In the genomic region with DNA sequence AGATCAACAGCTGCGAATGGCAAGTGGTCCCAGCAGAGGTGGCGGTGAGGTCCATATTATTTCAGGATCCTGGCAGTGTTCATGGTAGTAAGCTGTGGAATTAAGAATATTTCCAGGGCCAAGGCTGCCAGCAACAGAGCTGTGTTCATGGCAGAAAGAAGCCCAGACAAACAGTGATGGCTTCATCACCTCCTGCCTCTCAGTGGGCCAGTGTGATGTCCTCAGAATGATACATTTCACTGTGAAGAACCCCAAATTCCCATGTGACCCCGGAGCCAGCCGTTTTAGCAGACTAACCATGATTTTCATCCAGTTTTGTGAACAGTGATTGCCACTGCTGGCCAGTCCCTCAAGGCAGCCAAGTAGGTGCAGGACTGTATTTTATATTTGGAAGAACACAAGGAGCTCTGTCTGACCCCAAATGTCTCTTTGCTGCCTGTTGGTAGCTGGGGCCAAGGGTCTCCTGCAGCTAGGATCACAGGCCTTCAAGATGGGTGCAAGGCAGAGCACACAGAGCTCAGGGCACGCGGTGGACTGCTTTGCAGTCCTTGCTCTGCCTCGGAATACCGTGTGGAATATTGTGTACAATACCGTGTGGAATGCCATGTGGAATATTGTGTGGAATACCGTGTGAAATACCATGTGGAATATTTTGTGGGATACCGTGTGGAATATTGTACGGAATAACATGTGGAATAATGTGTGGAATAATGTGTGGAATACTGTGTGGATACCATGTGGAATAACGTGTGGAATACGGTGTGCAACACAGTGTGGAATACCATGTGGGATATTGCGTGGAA, we compare ENCODE assay signal across 10 cellular contexts.
DNase-seq lines count a peak whose midpoint lies in the region; ATAC-seq and TF ChIP-seq lines count a peak whose summit lies in the region.
"Had no signal": no experiment of that assay in that cellular context is flagged by ENCODE, and none has a peak within 500 bp of the region (broad histone marks: within the 10 kb centered on the region; RNA-seq: fewer than 3 reads in every experiment).

No MANE protein-coding gene starts in this region.

- no peak overlapping the region for H3K4me3 Mint-ChIP-seq in CD4-positive, alpha-beta T cell
- peak overlapping the region in 1 of 2 donors; percentile 63 for H3K4me3 Mint-ChIP-seq in activated T-cell treated with anti-CD3 and anti-CD28 coated beads, Interleukin-2, amount 50 U/mL, for 72 hours
- H3K4me3 Mint-ChIP-seq in H9, result no peak overlapping the region
- no peak overlapping the region for H3K4me3 Mint-ChIP-seq in nephron progenitor cell

- H3K9me3 Mint-ChIP-seq in CD4-positive, alpha-beta T cell, result no peaks in the 10 kb centered on the region
- peaks cover 23 to 32% of the 10 kb centered on the region in 2 donors for H3K9me3 Mint-ChIP-seq in activated T-cell treated with anti-CD3 and anti-CD28 coated beads, Interleukin-2, amount 50 U/mL, for 72 hours
- H3K9me3 Mint-ChIP-seq in H9 (peaks cover 34 to 40% of the 10 kb centered on the region in 2 experiments), nephron progenitor cell (peaks cover 55% of the 10 kb centered on the region)

- no peaks in the 10 kb centered on the region; the same call in 1 of the 2 replicates for H3K9me2 ChIP-seq in Karpas-422 (replicated peaks; ENCODE audit: insufficient read depth, low read length)

- H4K8ac ChIP-seq in H9 (replicated peaks; ENCODE audit: insufficient read length, low read depth, low read length), result no peak overlapping the region

- no peaks in the 10 kb centered on the region for H3K27me3 ChIP-seq in CD4-positive, alpha-beta T cell (ENCODE audit: control insufficient read depth, insufficient read depth, low read length)
- H3K27me3 ChIP-seq in Karpas-422 (ENCODE audit: low read length) (no peaks in the 10 kb centered on the region), spleen (replicated peaks in 1 of 7) (no peaks in the 10 kb centered on the region), H9 (ENCODE audit: insufficient read depth, low read length) (no peaks in the 10 kb centered on the region)

- no peaks in the 10 kb centered on the region for H3K9me3 ChIP-seq in CD4-positive, alpha-beta T cell (ENCODE audit: control insufficient read depth, low read length)
- H3K9me3 ChIP-seq in Karpas-422 (ENCODE audit: low read length) (peaks cover 12% of the 10 kb centered on the region; the same call in 1 of the 2 replicates), spleen (no peaks in the 10 kb centered on the region), H9 (ENCODE audit: control insufficient read depth, low read depth, low read length) (no peaks in the 10 kb centered on the region)

- H2AK5ac ChIP-seq in H9 (ENCODE audit: insufficient read length, low read length), result no peak overlapping the region

- no peak overlapping the region for H2BK15ac ChIP-seq in H9 (ENCODE audit: low read depth, low read length)

- H4K91ac ChIP-seq in H9 (ENCODE audit: insufficient read length, low read depth, low read length), result no peak overlapping the region

- no peak overlapping the region for H3T11ph ChIP-seq in H9 (ENCODE audit: low read length)

- H2BK12ac ChIP-seq in H9 (ENCODE audit: insufficient read length, low read depth, low read length), result no peak overlapping the region

- no peaks in the 10 kb centered on the region for H3K79me2 ChIP-seq in Karpas-422 (ENCODE audit: low read length)
- no peaks in the 10 kb centered on the region for H3K79me2 ChIP-seq in H9 (ENCODE audit: insufficient read depth, low read length)

- CTCF ChIA-PET in CD4-positive, alpha-beta T cell (lab: Charles Lee), result no interaction called here

- H2BK5ac ChIP-seq in H9 (ENCODE audit: insufficient read length, low read length), result no peak overlapping the region

- H2AFZ ChIP-seq in Karpas-422 (ENCODE audit: low read length) (no peak overlapping the region), H9 (ENCODE audit: low read length) (no peak overlapping the region)

- H3K27ac ChIP-seq in CD4-positive, alpha-beta T cell (ENCODE audit: low read depth, low read length), result no peak overlapping the region
- H3K27ac ChIP-seq in Karpas-422 (ENCODE audit: low read length) (no peak overlapping the region), spleen (no peak overlapping the region), H9 (ENCODE audit: insufficient read length, low read depth, low read length) (no peak overlapping the region)

- ATAC-seq in CD4-positive, alpha-beta T cell (ENCODE audit: poor library complexity), result peak; percentile 42
- ATAC-seq in activated T-cell treated with anti-CD3 and anti-CD28 coated beads, Interleukin-2, amount 50 U/mL, for 72 hours (replicated peaks in 1 of 2), result peak; percentile 71 to 83
- ATAC-seq in HG02678 (IDR thresholded peaks at IDR 0.05; ENCODE audit: unreplicated experiment), result no peak

- H3K4me1 ChIP-seq in Karpas-422 (ENCODE audit: low read length), result peaks cover 30% of the 10 kb centered on the region
- H3K4me1 ChIP-seq in spleen, result peaks cover 19 to 46% (median 31%) of the 10 kb centered on the region in 6 donors
- H3K4me1 ChIP-seq in H9 (ENCODE audit: insufficient read depth, low read length), result 0 out of 2 replicates have a peak, but pooled peaks cover 2% of the 10 kb centered on the region

- no peaks in the 10 kb centered on the region; the same call in 1 of the 2 replicates for H4K20me1 ChIP-seq in Karpas-422 (ENCODE audit: insufficient read depth, low read depth, low read length)
- no peaks in the 10 kb centered on the region for H4K20me1 ChIP-seq in H9 (ENCODE audit: control insufficient read depth, insufficient read depth, insufficient read length)

- H3K4me2 ChIP-seq in Karpas-422 (ENCODE audit: low read depth, low read length, poor library complexity, severe bottlenecking), result no peak overlapping the region
- H3K4me2 ChIP-seq in H9 (ENCODE audit: insufficient read depth, insufficient read length, low read length), result no peak overlapping the region

- intact Hi-C loops in CD4-positive, alpha-beta T cell (cut with DNase I, micrococcal nuclease), result no loop called here
- intact Hi-C loops in spleen (cut with DNase I; ENCODE audit: low total_unique reads), result no loop called here

- H3K9ac ChIP-seq in Karpas-422 (ENCODE audit: low read length) (no peak overlapping the region), H9 (ENCODE audit: extremely low read depth, insufficient read length, low read length) (no peak overlapping the region)

- TF ChIP-seq CTCF in CD4-positive, alpha-beta T cell (IDR thresholded peaks at IDR 0.05), result no peak
- TF ChIP-seq CTCF in spleen (IDR thresholded peaks at IDR 0.05 in 8 of 11, conservative IDR thresholded peaks at IDR 0.05 in 3 of 11) (no peak), H9 (conservative IDR thresholded peaks at IDR 0.05) (no peak), nephron progenitor cell (IDR thresholded peaks at IDR 0.05) (no peak)

- H3K23ac ChIP-seq in H9 (ENCODE audit: insufficient read length, low read depth, low read length), result no peak overlapping the region

- H3K4me3 ChIP-seq in Karpas-422 (ENCODE audit: low read length), result no peak overlapping the region
- H3K4me3 ChIP-seq in spleen, result no peak overlapping the region

- H3K27ac Mint-ChIP-seq in CD4-positive, alpha-beta T cell, result peak overlapping the region; percentile 72
- H3K27ac Mint-ChIP-seq in activated T-cell treated with anti-CD3 and anti-CD28 coated beads, Interleukin-2, amount 50 U/mL, for 72 hours, result peak overlapping the region; percentile 97
- H3K27ac Mint-ChIP-seq in H9 (peak overlapping the region in 1 of 3 experiments; percentile 53; a peak in 1 of 7 replicates), nephron progenitor cell (no peak overlapping the region)

- 93 to 97% (median 93%) methylated on average over 15 of the region's 15 CpGs for WGBS in spleen, 5 donors
- no CpG with 5 or more reads among the region's 15 CpGs for WGBS in H9 (ENCODE audit: extremely low coverage, insufficient read length, low lambda C conversion rate)

- H2BK20ac ChIP-seq in H9 (ENCODE audit: low read depth, low read length, poor library complexity, severe bottlenecking), result no peak overlapping the region

- no peak overlapping the region for H3K18ac ChIP-seq in H9 (ENCODE audit: insufficient read length, low read depth, low read length)

- H3K4me1 Mint-ChIP-seq in CD4-positive, alpha-beta T cell (ENCODE audit: low read depth), result no peaks in the 10 kb centered on the region
- peaks cover 9% of the 10 kb centered on the region for H3K4me1 Mint-ChIP-seq in activated T-cell treated with anti-CD3 and anti-CD28 coated beads, Interleukin-2, amount 50 U/mL, for 72 hours (ENCODE audit: low read depth)
- peaks cover 12 to 18% of the 10 kb centered on the region in 2 experiments for H3K4me1 Mint-ChIP-seq in H9
- peaks cover 51% of the 10 kb centered on the region for H3K4me1 Mint-ChIP-seq in nephron progenitor cell

- H3K79me1 ChIP-seq in H9 (ENCODE audit: insufficient read depth, low read depth, low read length, poor library complexity, severe bottlenecking), result no peaks in the 10 kb centered on the region

- no peaks in the 10 kb centered on the region for H3K27me3 Mint-ChIP-seq in CD4-positive, alpha-beta T cell
- no peaks in the 10 kb centered on the region for H3K27me3 Mint-ChIP-seq in activated T-cell treated with anti-CD3 and anti-CD28 coated beads, Interleukin-2, amount 50 U/mL, for 72 hours (ENCODE audit: low read depth)
- H3K27me3 Mint-ChIP-seq in H9 (ENCODE audit: low read depth), result no peaks in the 10 kb centered on the region; the same call in 1 of the 2 replicates
- H3K27me3 Mint-ChIP-seq in nephron progenitor cell (ENCODE audit: low read depth, poor library complexity), result peaks cover 3% of the 10 kb centered on the region

- H3K36me3 ChIP-seq in Karpas-422 (ENCODE audit: insufficient read depth, low read length) (no peaks in the 10 kb centered on the region), spleen (no peaks in the 10 kb centered on the region)

- POLR2A ChIA-PET in CD4-positive, alpha-beta T cell (lab: Charles Lee), result interaction anchor here (0.6 kb wide), 1 partner anchor 73 kb away, joined by 3 read pairs; no protein-coding TSS in a partner anchor

- H3K56ac ChIP-seq in H9 (ENCODE audit: insufficient read length, low read depth, low read length), result no peak overlapping the region

- H3K14ac ChIP-seq in H9 (ENCODE audit: insufficient read depth, low read length), result no peak overlapping the region

- H3K4ac ChIP-seq in H9 (ENCODE audit: low read depth, low read length), result no peak overlapping the region

- H3K36me3 Mint-ChIP-seq in CD4-positive, alpha-beta T cell (ENCODE audit: low read depth), result peaks cover 6% of the 10 kb centered on the region
- peaks cover 2 to 16% of the 10 kb centered on the region in 2 donors for H3K36me3 Mint-ChIP-seq in activated T-cell treated with anti-CD3 and anti-CD28 coated beads, Interleukin-2, amount 50 U/mL, for 72 hours (ENCODE audit: insufficient read depth in 2 of 2)
- H3K36me3 Mint-ChIP-seq in H9 (ENCODE audit: insufficient read depth in 1 of 3, low read depth in 3 of 3) (peaks cover 0 to 8% (median 0%) of the 10 kb centered on the region in 3 experiments; a peak in 2 of 7 replicates), nephron progenitor cell (ENCODE audit: low read depth) (peaks cover 10% of the 10 kb centered on the region)

- peaks cover 2% of the 10 kb centered on the region for H3K23me2 ChIP-seq in H9 (ENCODE audit: insufficient read length, low read depth, low read length, poor library complexity, severe bottlenecking)

- peak in 5 of 10 experiments; percentile 14 to 38 (median 27) for DNase-seq in CD4-positive, alpha-beta T cell
- peak; percentile 81 for DNase-seq in Karpas-422
- peak; percentile 13 to 77 for DNase-seq in activated T-cell treated with anti-CD3 and anti-CD28 coated beads, Interleukin-2, amount 50 U/mL, for 72 hours
- peak; percentile 41 for DNase-seq in mesenteric fat pad (ENCODE audit: low spot score)
- DNase-seq in spleen, result no peak
- DNase-seq in H9, result no peak
- DNase-seq in nephron progenitor cell, result no peak
- DNase-seq: DMS 273 treated with DMSO at 0.1 percent for 48 hours, Right ventricle myocardium superior had no signal

- no peak overlapping the region for H2BK120ac ChIP-seq in H9 (ENCODE audit: low read depth, low read length, poor library complexity, severe bottlenecking)

- no peak overlapping the region for H4K5ac ChIP-seq in H9 (ENCODE audit: insufficient read length, low read depth, low read length)

- no peak for TF ChIP-seq POLR2A in spleen (IDR thresholded peaks at IDR 0.05)

Comparison
In these comparisons a context has a peak if more than half of its experiments do, and no peak if none do; other contexts are left out.
1. DNase-seq: peak in Karpas-422 (single experiment), activated T-cell treated with anti-CD3 and anti-CD28 coated beads, Interleukin-2, amount 50 U/mL, for 72 hours (2 of 2) and mesenteric fat pad (single experiment); none in spleen (single experiment), H9 (single experiment) and nephron progenitor cell (single experiment).